8 cellular contexts compared by ENCODE assay signal in the genomic region with DNA sequence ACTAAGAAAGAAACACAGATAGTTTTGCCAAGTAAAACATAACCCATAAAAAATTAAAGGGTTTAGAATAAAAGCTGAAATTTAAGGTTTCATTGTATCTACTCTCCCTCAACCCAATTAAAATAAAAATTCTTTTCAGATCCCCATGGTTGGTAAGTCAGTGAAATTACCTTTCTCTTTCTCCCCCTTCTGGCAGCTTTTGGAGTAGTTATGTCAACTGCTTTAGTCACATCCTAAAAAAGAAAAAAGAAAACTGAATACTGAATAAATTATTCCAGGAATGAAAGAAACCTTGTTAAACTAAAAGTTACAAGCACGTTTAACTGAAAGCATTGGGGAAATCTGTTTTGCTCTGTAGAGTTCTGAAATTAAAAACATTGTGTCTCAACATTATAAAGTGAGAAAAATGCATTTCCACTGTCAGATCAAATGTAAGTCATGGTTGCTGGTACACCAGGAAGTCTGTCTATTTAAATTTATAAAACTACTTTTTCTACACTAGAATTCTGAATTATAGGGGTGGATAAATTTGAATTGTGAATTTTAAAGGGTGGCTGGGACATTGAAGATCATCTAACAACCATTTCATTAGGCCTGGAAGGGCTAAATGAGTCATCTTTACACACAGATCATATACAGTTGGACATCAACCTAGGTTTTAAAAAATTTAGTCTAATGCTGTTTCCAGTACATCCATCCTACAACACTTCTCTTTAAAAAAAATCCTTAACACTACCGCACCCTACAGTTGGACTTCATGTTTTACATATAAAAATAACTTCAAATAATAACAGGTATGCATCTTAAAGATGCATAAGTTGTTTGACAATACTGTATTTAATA. TPM values are rescaled to one million over a fixed set of nuclear protein-coding genes. Genes with fewer than 3 reads are reported as not detected.
DNase-seq lines count a peak whose midpoint lies in the region; ATAC-seq and TF ChIP-seq lines count a peak whose summit lies in the region.

No MANE protein-coding gene starts in this region.

- H2BK12ac ChIP-seq in neuronal stem cell (ENCODE audit: low read length): no peak overlapping the region

- no peak overlapping the region for H2BK5ac ChIP-seq in neuronal stem cell (ENCODE audit: low read length)

- no peak overlapping the region for H4K91ac ChIP-seq in neuronal stem cell (ENCODE audit: low read depth, low read length, poor library complexity)

- POLR2A ChIA-PET in activated naive CD8-positive, alpha-beta T cell treated with anti-CD3 and anti-CD28 coated beads, Interleukin-2, amount 10 ng/mL, durations not matched to agents 7 days and 5 days (lab: Charles Lee): no interaction called here

- no peak overlapping the region for H3K23ac ChIP-seq in neuronal stem cell (ENCODE audit: low read depth, low read length, poor library complexity)

- intact Hi-C loops in left colon (cut with DNase I, micrococcal nuclease): no loop called here

- no peaks in the 10 kb centered on the region for H3K9me3 Mint-ChIP-seq in HFFc6
- H3K9me3 Mint-ChIP-seq in activated naive CD8-positive, alpha-beta T cell treated with anti-CD3 and anti-CD28 coated beads, Interleukin-2, amount 10 ng/mL, durations not matched to agents 7 days and 5 days: no peaks in the 10 kb centered on the region

- H2AFZ ChIP-seq in neuronal stem cell (ENCODE audit: low read length): no peak overlapping the region

- no peak overlapping the region for H4K8ac ChIP-seq in neuronal stem cell (ENCODE audit: low read depth, low read length)

- peak overlapping the region; percentile 56 for H3K27ac Mint-ChIP-seq in HFFc6
- H3K27ac Mint-ChIP-seq in activated naive CD8-positive, alpha-beta T cell treated with anti-CD3 and anti-CD28 coated beads, Interleukin-2, amount 10 ng/mL, durations not matched to agents 7 days and 5 days: peak overlapping the region; percentile 51

- H3K27me3 Mint-ChIP-seq in HFFc6 (ENCODE audit: insufficient read depth): no peaks in the 10 kb centered on the region
- H3K27me3 Mint-ChIP-seq in activated naive CD8-positive, alpha-beta T cell treated with anti-CD3 and anti-CD28 coated beads, Interleukin-2, amount 10 ng/mL, durations not matched to agents 7 days and 5 days: no peaks in the 10 kb centered on the region

- H3K27ac ChIP-seq in C4-2B (no peak overlapping the region), substantia nigra (ENCODE audit: low read depth, low read length, poor library complexity, severe bottlenecking) (no peak overlapping the region), neuronal stem cell (replicated peaks; ENCODE audit: low read length) (no peak overlapping the region)

- no peak overlapping the region for H3K4me3 ChIP-seq in neuronal stem cell (ENCODE audit: low read length in 2 of 2)

- 100% methylated on average over 1 of the region's 2 CpGs; no CpG with 5 or more reads in 1 of the 2 donors for WGBS in neuronal stem cell (ENCODE audit: extremely low coverage in 2 of 2, insufficient read length in 2 of 2, insufficient replicate concordance in 1 of 2), 2 donors

- peaks cover 11% of the 10 kb centered on the region for H3K4me1 Mint-ChIP-seq in HFFc6 (ENCODE audit: low read depth)
- peaks cover 20% of the 10 kb centered on the region for H3K4me1 Mint-ChIP-seq in activated naive CD8-positive, alpha-beta T cell treated with anti-CD3 and anti-CD28 coated beads, Interleukin-2, amount 10 ng/mL, durations not matched to agents 7 days and 5 days

- no peak overlapping the region for H2AK5ac ChIP-seq in neuronal stem cell (ENCODE audit: low read depth, low read length)

- no peak overlapping the region for H3K4me2 ChIP-seq in neuronal stem cell (ENCODE audit: insufficient read depth, low read length, poor library complexity, severe bottlenecking)

- no peak overlapping the region for H2BK120ac ChIP-seq in neuronal stem cell (ENCODE audit: low read depth, low read length)

- H3K9ac ChIP-seq in neuronal stem cell (ENCODE audit: low read depth, low read length, poor library complexity): no peak overlapping the region

- DNase-seq in HFFc6 (peak; percentile 37), left colon (no peak), substantia nigra (lab: John Stamatoyannopoulos, UW) (no peak), neuronal stem cell (ENCODE audit: low spot score) (no peak)
- no peak for DNase-seq in activated naive CD8-positive, alpha-beta T cell treated with anti-CD3 and anti-CD28 coated beads, Interleukin-2, amount 10 ng/mL, durations not matched to agents 7 days and 5 days

- no peaks in the 10 kb centered on the region for H3K27me3 ChIP-seq in neuronal stem cell (ENCODE audit: control insufficient read depth in 3 of 3, insufficient read depth in 3 of 3, low read depth in 1 of 3, low read length in 3 of 3)

- no peak overlapping the region for H2BK15ac ChIP-seq in neuronal stem cell (ENCODE audit: low read length)

- peaks cover 7 to 93% of the 10 kb centered on the region in 2 donors for H3K36me3 ChIP-seq in neuronal stem cell (replicated peaks in 1 of 2; ENCODE audit: control insufficient read depth in 2 of 2, insufficient read depth in 2 of 2, low read length in 2 of 2)

- H3K79me1 ChIP-seq in neuronal stem cell (ENCODE audit: low read depth, low read length): no peaks in the 10 kb centered on the region

- TF ChIP-seq CTCF in C4-2B (conservative IDR thresholded peaks at IDR 0.05): peak; percentile 68
- TF ChIP-seq CTCF in HFFc6 (IDR thresholded peaks at IDR 0.05): peak; percentile 76

- H3K18ac ChIP-seq in neuronal stem cell (ENCODE audit: low read length): no peak overlapping the region

- no peak for ATAC-seq in activated naive CD8-positive, alpha-beta T cell treated with anti-CD3 and anti-CD28 coated beads, Interleukin-2, amount 10 ng/mL, durations not matched to agents 7 days and 5 days (ENCODE audit: low read depth)
- peak; percentile 42 for ATAC-seq in left colon
- no peak for ATAC-seq in GM21737 (IDR thresholded peaks at IDR 0.05; ENCODE audit: unreplicated experiment)
- no peak for ATAC-seq in GM19324 (IDR thresholded peaks at IDR 0.05; ENCODE audit: low FRiP score, unreplicated experiment)

- peaks cover 5% of the 10 kb centered on the region; the same call in 1 of the 2 replicates for H3K36me3 Mint-ChIP-seq in HFFc6 (ENCODE audit: low read depth)
- H3K36me3 Mint-ChIP-seq in activated naive CD8-positive, alpha-beta T cell treated with anti-CD3 and anti-CD28 coated beads, Interleukin-2, amount 10 ng/mL, durations not matched to agents 7 days and 5 days: peaks cover 41% of the 10 kb centered on the region

- H3K9me3 ChIP-seq in neuronal stem cell (replicated peaks in 1 of 2; ENCODE audit: control insufficient read depth in 2 of 2, insufficient read depth in 1 of 2, low read depth in 1 of 2, low read length in 2 of 2): peaks cover 0 to under 1% of the 10 kb centered on the region in 2 donors

- H3K4me3 Mint-ChIP-seq in HFFc6: no peak overlapping the region
- no peak overlapping the region for H3K4me3 Mint-ChIP-seq in activated naive CD8-positive, alpha-beta T cell treated with anti-CD3 and anti-CD28 coated beads, Interleukin-2, amount 10 ng/mL, durations not matched to agents 7 days and 5 days

- no peak overlapping the region for H3K4ac ChIP-seq in neuronal stem cell (ENCODE audit: low read length)

- peaks cover 0 to 4% of the 10 kb centered on the region in 2 donors for H3K4me1 ChIP-seq in neuronal stem cell (ENCODE audit: control insufficient read depth in 2 of 2, insufficient read depth in 1 of 2, low read depth in 1 of 2, low read length in 2 of 2)

- no peak overlapping the region for H3K14ac ChIP-seq in neuronal stem cell (ENCODE audit: low read length)

RNA-seq across cellular contexts. Expression of a gene that starts 24.7 kb away (rescaled TPM):
- total RNA-seq in HFFc6 (2021; fragmentation: NEBNext Ultra II Directional; extraction: Animal tissue kit (Norgen Biotek cat#: 25700)): 10 to 100 TPM; 32.6 to 56.7 (median 48.5) TPM
- total RNA-seq in activated naive CD8-positive, alpha-beta T cell treated with anti-CD3 and anti-CD28 coated beads, Interleukin-2, amount 10 ng/mL, durations not matched to agents 7 days and 5 days: 100 to 1,000 TPM; 159 to 160 TPM
- 10 to 100 TPM; 19.7 to 19.9 TPM for total RNA-seq in left colon
- 354 TPM for polyA plus RNA-seq in neuronal stem cell (2013, experiment 1 of 2)
- polyA plus RNA-seq in neuronal stem cell (2013, experiment 2 of 2): 360 TPM
